In the genomic region with DNA sequence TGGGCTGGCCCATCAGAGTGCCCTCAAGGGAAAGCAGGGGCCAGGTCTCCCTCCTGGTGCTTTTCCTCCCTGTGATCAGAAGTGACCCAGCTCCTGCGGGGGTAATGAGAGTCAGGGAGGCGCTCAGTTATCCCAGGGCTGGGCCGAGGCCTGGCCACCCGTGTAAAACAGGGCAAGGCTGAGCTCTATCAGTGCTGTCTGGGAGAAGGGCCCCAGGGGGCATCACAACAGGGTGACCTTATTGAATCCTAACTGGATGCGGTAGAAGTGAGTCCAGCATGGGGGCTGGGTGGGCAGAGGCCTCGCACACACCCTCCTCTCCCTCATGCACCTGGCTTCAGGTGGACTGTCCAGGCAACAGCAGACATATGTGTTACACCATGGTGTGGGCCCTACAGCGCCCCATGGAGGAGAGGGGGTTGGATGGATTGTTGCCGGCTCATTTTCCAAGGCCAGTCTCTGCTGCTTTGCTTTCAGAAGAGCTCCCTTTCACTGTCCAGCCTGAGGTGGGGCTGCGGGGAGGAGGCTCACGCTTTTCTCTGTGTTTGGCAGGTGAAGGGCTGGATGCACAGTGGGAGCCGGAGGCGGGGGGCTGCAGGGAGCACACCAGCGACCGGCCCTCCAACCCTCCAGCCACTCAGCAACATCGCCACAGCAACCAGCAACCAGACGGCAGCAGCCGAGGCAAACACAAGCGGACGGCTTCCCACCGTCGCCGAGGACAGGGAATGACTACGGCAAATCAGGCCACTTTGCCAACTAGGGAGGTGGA, we compare ENCODE assay signal across 18 cellular contexts. TPM values are rescaled to one million over a fixed set of nuclear protein-coding genes. Genes with fewer than 3 reads are reported as not detected.
"Had no signal": no experiment of that assay in that cellular context is flagged by ENCODE, and none has a peak within 500 bp of the region (broad histone marks: within the 10 kb centered on the region; RNA-seq: fewer than 3 reads in every experiment).

No MANE protein-coding gene starts in this region.

- H3K4me1 Mint-ChIP-seq: activated naive CD4-positive, alpha-beta T cell treated with anti-CD3 and anti-CD28 coated beads, Interleukin-2, amount 50 U/mL, for 24 hours; naive thymus-derived CD8-positive, alpha-beta T cell had no signal

- H3K27ac ChIP-seq: brain microvascular endothelial cell, esophagus squamous epithelium, left lung, testis had no signal

- H3K27ac Mint-ChIP-seq: activated naive CD4-positive, alpha-beta T cell treated with anti-CD3 and anti-CD28 coated beads, Interleukin-2, amount 50 U/mL, for 24 hours; naive thymus-derived CD8-positive, alpha-beta T cell had no signal

- H3K27me3 Mint-ChIP-seq: activated naive CD4-positive, alpha-beta T cell treated with anti-CD3 and anti-CD28 coated beads, Interleukin-2, amount 50 U/mL, for 24 hours; naive thymus-derived CD8-positive, alpha-beta T cell had no signal

- H3K4me3 Mint-ChIP-seq: activated naive CD4-positive, alpha-beta T cell treated with anti-CD3 and anti-CD28 coated beads, Interleukin-2, amount 50 U/mL, for 24 hours; naive thymus-derived CD8-positive, alpha-beta T cell had no signal

- H3K27me3 ChIP-seq: esophagus squamous epithelium, left lung, testis had no signal

- H3K36me3 Mint-ChIP-seq: activated naive CD4-positive, alpha-beta T cell treated with anti-CD3 and anti-CD28 coated beads, Interleukin-2, amount 50 U/mL, for 24 hours; naive thymus-derived CD8-positive, alpha-beta T cell had no signal

- DNase-seq: activated CD4-positive, alpha-beta T cell treated with anti-CD3 and anti-CD28 coated beads, Interleukin-2, amount 50 U/mL, for 4 hours; activated effector memory CD4-positive, alpha-beta T cell treated with Interleukin-2 at 50 U/mL for 16 hours; activated T-cell treated with anti-CD3 and anti-CD28 coated beads, Interleukin-2, amount 50 U/mL, for 1 hour; amniotic stem cell; brain microvascular endothelial cell; esophagus squamous epithelium; foreskin fibroblast; head of caudate nucleus; left lung; mucosa of descending colon; naive thymus-derived CD8-positive, alpha-beta T cell; stimulated activated CD4-positive, alpha-beta T cell treated with anti-CD3 and anti-CD28 coated beads, Interleukin-12 subunit alpha, Interleukin-12 subunit beta, amount 100 ng/mL, for 4 hours; stimulated activated naive CD4-positive, alpha-beta T cell treated with Interleukin-2 at 50 U/mL for 16 hours; testis had no signal

- ATAC-seq: activated CD4-positive, CD25-positive, alpha-beta regulatory T cell treated with anti-CD3 and anti-CD28 coated beads, Interleukin-2, amount 50 U/mL, for 24 hours; left lung; mucosa of descending colon; naive thymus-derived CD8-positive, alpha-beta T cell had no signal

- H3K9me3 Mint-ChIP-seq: activated naive CD4-positive, alpha-beta T cell treated with anti-CD3 and anti-CD28 coated beads, Interleukin-2, amount 50 U/mL, for 24 hours; naive thymus-derived CD8-positive, alpha-beta T cell had no signal

RNA-seq across cellular contexts. Expression of a gene that starts 46.9 kb away (rescaled TPM):
- total RNA-seq: chondrocyte; esophagus squamous epithelium; T-helper 2 cell treated with Interferon-gamma antibody and Interleukin-4, amounts not matched to agents 100 ng/mL and 5 ng/mL, for 36 hours had no signal

RNA-seq across cellular contexts. Expression of a gene that starts 50.4 kb away (rescaled TPM):
- total RNA-seq: T-helper 2 cell treated with Interferon-gamma antibody and Interleukin-4, amounts not matched to agents 100 ng/mL and 5 ng/mL, for 36 hours had no signal
